In genomic region chr9:72315089-72315509, GRCh38 we compare ENCODE assay signal across 8 cellular contexts. TPM values are rescaled to one million over a fixed set of nuclear protein-coding genes. Genes with fewer than 3 reads are reported as not detected.
DNase-seq lines count a peak whose midpoint lies in the region; ATAC-seq, FAIRE-seq and TF ChIP-seq lines count a peak whose summit lies in the region.

No MANE protein-coding gene starts in this region.

- H3K9me3 ChIP-seq in HepG2 (ENCODE audit: low read length): no peaks in the 10 kb centered on the region
- no peaks in the 10 kb centered on the region for H3K9me3 ChIP-seq in thymus (ENCODE audit: control insufficient read depth)

- intact Hi-C loops in HepG2 (cut with micrococcal nuclease; ENCODE audit: unreplicated experiment): no loop called here

- BruUV-seq in HepG2 (replicated peaks; lab: Mats Ljungman, UMichigan): no TSS peak

- peak; percentile 87 for DNase-seq in astrocyte of the spinal cord (ENCODE audit: low read depth, low spot score)
- DNase-seq in HepG2 (ENCODE audit: low spot score): no peak
- no peak for DNase-seq in HTR-8/SVneo (ENCODE audit: insufficient read length, low spot score)

- no peaks in the 10 kb centered on the region for H4K20me1 ChIP-seq in HepG2 (ENCODE audit: insufficient read depth, low read length)

- CTCF ChIA-PET in HepG2 (lab: Yijun Ruan, JAX; ENCODE audit: low intra/inter-chr PET ratio, low total read pairs): no interaction called here

- ATAC-seq in HepG2 (no peak), HG02981 (IDR thresholded peaks at IDR 0.05; ENCODE audit: unreplicated experiment) (no peak), HG02759 (IDR thresholded peaks at IDR 0.05; ENCODE audit: unreplicated experiment) (no peak)
- ATAC-seq in activated T-helper 17 cell treated with anti-CD3 and anti-CD28 coated beads, Interleukin-2, amount 50 U/mL, for 72 hours (replicated peaks): no peak

- H3K4me3 ChIP-seq in astrocyte of the spinal cord (ENCODE audit: low read depth, low read length): no peak overlapping the region
- no peak overlapping the region for H3K4me3 ChIP-seq in HepG2 (replicated peaks in 1 of 3; ENCODE audit: insufficient read depth in 1 of 3, low read depth in 2 of 3, low read length in 3 of 3)
- no peak overlapping the region for H3K4me3 ChIP-seq in thymus (ENCODE audit: low read length)

- H3K27me3 ChIP-seq in HepG2 (ENCODE audit: control insufficient read depth in 1 of 2, insufficient read depth in 2 of 2, low read length in 2 of 2) (no peaks in the 10 kb centered on the region; a peak in 1 of 5 replicates), thymus (ENCODE audit: control insufficient read depth, insufficient read depth) (no peaks in the 10 kb centered on the region)

- H3K4me2 ChIP-seq in HepG2 (ENCODE audit: low read depth, low read length): peak overlapping the region; percentile 32

- WGBS in HepG2 (ENCODE audit: low lambda C conversion rate): 4% methylated on average over 5 of the region's 5 CpGs
- 87% methylated on average over 5 of the region's 5 CpGs for WGBS in thymus

- H3K9me3 Mint-ChIP-seq in activated T-helper 17 cell treated with anti-CD3 and anti-CD28 coated beads, Interleukin-2, amount 50 U/mL, for 72 hours: no peaks in the 10 kb centered on the region

- POLR2A ChIA-PET in HepG2 (lab: Yijun Ruan, JAX): interaction anchor here (1.4 kb wide), 1 partner anchor 50 kb away, joined by 9 read pairs; the partner anchor contains the start of gene ZFAND5

- H2AFZ ChIP-seq in HepG2 (ENCODE audit: low read length): no peak overlapping the region

- H3K4me1 ChIP-seq in HepG2 (ENCODE audit: insufficient read depth, low read length) (peaks cover 13% of the 10 kb centered on the region; the same call in 1 of the 2 replicates), thymus (ENCODE audit: control insufficient read depth, insufficient read depth, low read length) (no peaks in the 10 kb centered on the region)

- in situ Hi-C loops in astrocyte of the spinal cord (cut with HindIII; ENCODE audit: low sequenced_read_pairs): no loop called here
- in situ Hi-C loops in HepG2 (cut with HindIII; ENCODE audit: extremely low pct_ligation_motif_present, low pct_unique_long_range_greater_than_20kb): no loop called here

- TF ChIP-seq CTCF in astrocyte of the spinal cord (IDR thresholded peaks at IDR 0.05; ENCODE audit: low read depth, low read length): no peak
- TF ChIP-seq CTCF in HepG2 (CRISPR knock-in tag; IDR thresholded peaks at IDR 0.05): no peak

- FAIRE-seq in HepG2 (lab: Jason Lieb, UNC) (no peak), HTR-8/SVneo (lab: Jason Lieb, UNC) (no peak)

- H3K27me3 Mint-ChIP-seq in activated T-helper 17 cell treated with anti-CD3 and anti-CD28 coated beads, Interleukin-2, amount 50 U/mL, for 72 hours: no peaks in the 10 kb centered on the region

- no peaks in the 10 kb centered on the region for H3K36me3 ChIP-seq in HepG2 (replicated peaks in 1 of 2; ENCODE audit: control insufficient read depth in 1 of 2, insufficient read depth in 2 of 2, low read length in 2 of 2)
- no peaks in the 10 kb centered on the region for H3K36me3 ChIP-seq in thymus (ENCODE audit: control insufficient read depth, insufficient read depth)

- no peaks in the 10 kb centered on the region for H3K36me3 Mint-ChIP-seq in activated T-helper 17 cell treated with anti-CD3 and anti-CD28 coated beads, Interleukin-2, amount 50 U/mL, for 72 hours (ENCODE audit: low read depth)

- no peak for TF ChIP-seq EP300 in Ishikawa (IDR thresholded peaks at IDR 0.05; ENCODE audit: borderline replicate concordance)
- no peak for TF ChIP-seq EP300 in HepG2 (IDR thresholded peaks at IDR 0.05; ENCODE audit: low read depth in 2 of 2, low read length in 2 of 2)
- TF ChIP-seq EP300 in HepG2 (CRISPR knock-in tag; IDR thresholded peaks at IDR 0.05; ENCODE audit: borderline replicate concordance): no peak

- no peak overlapping the region for H3K4me3 Mint-ChIP-seq in activated T-helper 17 cell treated with anti-CD3 and anti-CD28 coated beads, Interleukin-2, amount 50 U/mL, for 72 hours

- no peak for TF ChIP-seq RAD21 in Ishikawa (IDR thresholded peaks at IDR 0.05; ENCODE audit: low read depth)
- TF ChIP-seq RAD21 in HepG2 (CRISPR knock-in tag; IDR thresholded peaks at IDR 0.05): no peak

- no peak overlapping the region for H3K27ac ChIP-seq in HepG2 (ENCODE audit: extremely low read length, insufficient read depth, low read length)
- peak overlapping the region; percentile 36 for H3K27ac ChIP-seq in thymus (ENCODE audit: low read depth)

- no peak overlapping the region for H3K9ac ChIP-seq in HepG2 (ENCODE audit: insufficient read depth, low read depth, low read length)

- H3K4me1 Mint-ChIP-seq in activated T-helper 17 cell treated with anti-CD3 and anti-CD28 coated beads, Interleukin-2, amount 50 U/mL, for 72 hours: no peaks in the 10 kb centered on the region

- H3K79me2 ChIP-seq in HepG2 (ENCODE audit: insufficient read depth, low read length): no peaks in the 10 kb centered on the region

- H3K27ac Mint-ChIP-seq in activated T-helper 17 cell treated with anti-CD3 and anti-CD28 coated beads, Interleukin-2, amount 50 U/mL, for 72 hours: no peak overlapping the region

- no peak for TF ChIP-seq POLR2A in HepG2 (IDR thresholded peaks at IDR 0.05; ENCODE audit: insufficient read depth in 1 of 2, low read depth in 2 of 2, low read length in 2 of 2)

TF ChIP-seq in HepG2, 621 proteins besides CTCF, POLR2A, EP300 and RAD21 (continues in another document):
- TF ChIP-seq RORA (CRISPR knock-in tag; IDR thresholded peaks at IDR 0.05) (no peak), ZNF333 (CRISPR knock-in tag; IDR thresholded peaks at IDR 0.05; ENCODE audit: borderline replicate concordance) (no peak), HOXA9 (CRISPR knock-in tag; IDR thresholded peaks at IDR 0.05; ENCODE audit: borderline replicate concordance) (no peak), MEIS2 (CRISPR knock-in tag; IDR thresholded peaks at IDR 0.05) (no peak), CHD2 (IDR thresholded peaks at IDR 0.05; ENCODE audit: low read depth, low read length) (no peak), SYNCRIP (IDR thresholded peaks at IDR 0.05; ENCODE audit: insufficient read depth, low read depth, low read length) (no peak), PCBP2 (optimal IDR thresholded peaks at IDR 0.05; ENCODE audit: low read depth, low read length, poor library complexity, severe bottlenecking) (no peak), NFRKB (IDR thresholded peaks at IDR 0.05) (no peak), PAX8 (CRISPR knock-in tag; IDR thresholded peaks at IDR 0.05; ENCODE audit: borderline replicate concordance) (no peak), PRPF4 (IDR thresholded peaks at IDR 0.05; ENCODE audit: low read depth, low read length, poor library complexity, severe bottlenecking) (no peak), HOXA7 (CRISPR knock-in tag; IDR thresholded peaks at IDR 0.05) (no peak), ZBTB46 (CRISPR knock-in tag; IDR thresholded peaks at IDR 0.05; ENCODE audit: borderline replicate concordance) (no peak)

RNA-seq across cellular contexts. Expression of gene ZFAND5, which starts 49.9 kb away (rescaled TPM):
- total RNA-seq in HepG2 (2016; rRNA removed; fragmentation: Illumina TruSeq; extraction: Trizol): 41.8 and 60.2 TPM in 2 replicates
- total RNA-seq in HepG2 (2016; cell fraction: cytosol; rRNA removed; fragmentation: Illumina TruSeq; extraction: Trizol; ENCODE audit: low read depth): 9.1 and 10.4 TPM in 2 replicates
- 40.5 and 58.0 TPM in 2 replicates for total RNA-seq in HepG2 (2016; cell fraction: insoluble cytoplasmic fraction; rRNA removed; fragmentation: Illumina TruSeq; extraction: Trizol)
- 31.7 and 31.9 TPM in 2 replicates for total RNA-seq in HepG2 (2016; cell fraction: membrane; rRNA removed; fragmentation: Illumina TruSeq; extraction: Trizol)
- total RNA-seq in HepG2 (2016; cell fraction: nucleus; rRNA removed; fragmentation: Illumina TruSeq; extraction: Trizol): 93.9 and 99.5 TPM in 2 replicates
- polyA plus RNA-seq in HepG2 (2011; rRNA removed): 49.1 and 53.4 TPM in 2 replicates
- polyA plus RNA-seq in HepG2 (2011; cell fraction: cytosol; rRNA removed): 21.5 and 29.0 TPM in 2 replicates
- polyA plus RNA-seq in HepG2 (2011; cell fraction: nucleus; rRNA removed): 64.8 and 78.1 TPM in 2 replicates
- 72.3 and 73.7 TPM in 2 replicates for polyA plus RNA-seq in HepG2 (2012)
- 7.4 and 8.7 TPM in 2 replicates for polyA plus RNA-seq in HepG2 (2016; cell fraction: cytosol; fragmentation: Illumina TruSeq; extraction: Trizol; ENCODE audit: low read depth)
- 62.9 and 71.0 TPM in 2 replicates for polyA plus RNA-seq in HepG2 (2016; cell fraction: insoluble cytoplasmic fraction; fragmentation: Illumina TruSeq; extraction: Trizol; ENCODE audit: low read depth)
- 16.8 and 17.5 TPM in 2 replicates for polyA plus RNA-seq in HepG2 (2016; cell fraction: membrane; fragmentation: Illumina TruSeq; extraction: Trizol; ENCODE audit: low read depth)
- polyA plus RNA-seq in HepG2 (2016; cell fraction: nucleus; fragmentation: Illumina TruSeq; extraction: Trizol; ENCODE audit: insufficient read depth, low read depth): 130 TPM in 2 replicates
- 13.2 and 13.9 TPM in 2 replicates for polyA minus RNA-seq in HepG2 (2011; rRNA and poly(A)+ RNA removed; ENCODE audit: low replicate concordance)
- 32.9 and 49.2 TPM in 2 replicates for polyA minus RNA-seq in HepG2 (2011; cell fraction: cytosol; rRNA and poly(A)+ RNA removed)
- 141 and 188 TPM in 2 replicates for polyA minus RNA-seq in HepG2 (2011; cell fraction: nucleus; rRNA and poly(A)+ RNA removed)
- 210 TPM for polyA plus RNA-seq in thymus
- 100 to 1,000 TPM; 104 to 175 TPM for total RNA-seq in activated T-helper 17 cell treated with anti-CD3 and anti-CD28 coated beads, Interleukin-2, amount 50 U/mL, for 72 hours
